In the genomic region with DNA sequence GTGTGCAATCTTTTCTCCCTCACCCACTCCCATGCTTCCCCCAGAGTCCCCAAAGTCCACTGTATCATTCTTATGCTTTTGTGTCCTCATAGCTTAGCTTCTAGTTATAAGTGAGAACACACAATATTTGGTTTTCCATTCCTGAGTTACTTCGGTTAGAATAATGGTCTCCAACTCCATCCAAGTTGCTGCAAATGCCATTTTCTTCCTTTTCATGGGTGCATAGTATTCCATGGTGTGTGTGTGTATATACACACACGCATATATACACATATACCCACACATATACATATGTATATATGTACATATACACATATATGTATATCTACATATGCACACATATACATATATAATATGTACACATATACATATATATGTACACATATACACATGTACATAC, we compare ENCODE assay signal across 40 cellular contexts.
"Had no signal": no experiment of that assay in that cellular context is flagged by ENCODE, and none has a peak within 500 bp of the region (broad histone marks: within the 10 kb centered on the region; RNA-seq: fewer than 3 reads in every experiment).

No MANE protein-coding gene starts in this region.

- H3K4me1 Mint-ChIP-seq: activated naive CD4-positive, alpha-beta T cell treated with anti-CD3 and anti-CD28 coated beads, Interleukin-2, amount 10 ng/mL, durations not matched to agents 7 days and 5 days; activated naive CD4-positive, alpha-beta T cell treated with anti-CD3 and anti-CD28 coated beads, Interleukin-2, amount 50 U/mL, for 24 hours; activated naive CD8-positive, alpha-beta T cell treated with anti-CD3 and anti-CD28 coated beads for 36 hours; activated naive CD8-positive, alpha-beta T cell treated with anti-CD3 and anti-CD28 coated beads, Interleukin-2, amount 10 ng/mL, durations not matched to agents 7 days and 5 days; activated naive CD8-positive, alpha-beta T cell treated with anti-CD3 and anti-CD28 coated beads, Interleukin-2, amount 50 U/mL, for 24 hours; activated T-helper 17 cell treated with anti-CD3 and anti-CD28 coated beads, Interleukin-2, amount 50 U/mL, for 72 hours; central memory CD8-positive, alpha-beta T cell had no signal

- H3K36me3 Mint-ChIP-seq: activated naive CD4-positive, alpha-beta T cell treated with anti-CD3 and anti-CD28 coated beads, Interleukin-2, amount 10 ng/mL, durations not matched to agents 7 days and 5 days; activated naive CD4-positive, alpha-beta T cell treated with anti-CD3 and anti-CD28 coated beads, Interleukin-2, amount 50 U/mL, for 24 hours; activated naive CD4-positive, alpha-beta T cell treated with anti-CD3 and anti-CD28 coated beads, Interleukin-2, amount 50 U/mL, for 72 hours; activated naive CD8-positive, alpha-beta T cell; activated naive CD8-positive, alpha-beta T cell treated with anti-CD3 and anti-CD28 coated beads for 36 hours; activated naive CD8-positive, alpha-beta T cell treated with anti-CD3 and anti-CD28 coated beads, Interleukin-2, amount 10 ng/mL, durations not matched to agents 7 days and 5 days; brain had no signal

- ATAC-seq: activated naive CD4-positive, alpha-beta T cell treated with anti-CD3 and anti-CD28 coated beads, Interleukin-2, amount 50 U/mL, for 72 hours; activated naive CD8-positive, alpha-beta T cell treated with anti-CD3 and anti-CD28 coated beads, Interleukin-2, amount 50 U/mL, for 24 hours; activated T-cell treated with anti-CD3 and anti-CD28 coated beads, Interleukin-2, amount 50 U/mL, for 4 hours; activated T-cell treated with anti-CD3 and anti-CD28 coated beads, Interleukin-2, amount 50 U/mL, for 72 hours; activated T-helper 17 cell treated with anti-CD3 and anti-CD28 coated beads, Interleukin-2, amount 50 U/mL, for 72 hours; body of pancreas had no signal

- FAIRE-seq: astrocyte, bronchial epithelial cell had no signal

- H3K27me3 Mint-ChIP-seq: activated naive CD8-positive, alpha-beta T cell treated with anti-CD3 and anti-CD28 coated beads, Interleukin-2, amount 10 ng/mL, durations not matched to agents 7 days and 5 days had no signal

- DNase-seq: activated effector memory CD4-positive, alpha-beta T cell treated with anti-CD3 and anti-CD28 coated beads, Interleukin-2, amount 50 U/mL, for 16 hours; activated effector memory CD4-positive, alpha-beta T cell treated with Interleukin-2 at 50 U/mL for 16 hours; activated gamma-delta T cell; activated gamma-delta T cell treated with Interleukin-2 at 50 U/mL for 16 hours; activated naive CD4-positive, alpha-beta T cell; activated naive CD4-positive, alpha-beta T cell treated with anti-CD3 and anti-CD28 coated beads for 36 hours; activated naive CD4-positive, alpha-beta T cell treated with anti-CD3 and anti-CD28 coated beads, Interleukin-2, amount 10 ng/mL, durations not matched to agents 7 days and 5 days; activated naive CD4-positive, alpha-beta T cell treated with anti-CD3 and anti-CD28 coated beads, Interleukin-2, amount 50 U/mL, for 16 hours; activated naive CD4-positive, alpha-beta T cell treated with Interleukin-2 at 50 U/mL for 16 hours; activated naive CD8-positive, alpha-beta T cell treated with anti-CD3 and anti-CD28 coated beads for 36 hours; activated naive CD8-positive, alpha-beta T cell treated with anti-CD3 and anti-CD28 coated beads, Interleukin-2, amount 10 ng/mL, durations not matched to agents 7 days and 5 days; activated naive CD8-positive, alpha-beta T cell treated with anti-CD3 and anti-CD28 coated beads, Interleukin-2, amount 50 U/mL, for 24 hours; activated T-cell treated with anti-CD3 and anti-CD28 coated beads, Interleukin-2, amount 50 U/mL, for 1 hour; activated T-cell treated with anti-CD3 and anti-CD28 coated beads, Interleukin-2, amount 50 U/mL, for 24 hours; activated T-cell treated with anti-CD3 and anti-CD28 coated beads, Interleukin-2, amount 50 U/mL, for 4 hours; activated T-cell treated with anti-CD3 and anti-CD28 coated beads, Interleukin-2, amount 50 U/mL, for 48 hours; activated T-cell treated with anti-CD3 and anti-CD28 coated beads, Interleukin-2, amount 50 U/mL, for 72 hours; adrenal gland; amniotic stem cell; amygdala; anterior cingulate cortex; aorta; body of pancreas; brain microvascular endothelial cell; caudate nucleus; central memory CD4-positive, alpha-beta T cell; cerebellar nuclear complex had no signal

- H3K4me3 Mint-ChIP-seq: activated naive CD4-positive, alpha-beta T cell treated with anti-CD3 and anti-CD28 coated beads for 36 hours; activated naive CD4-positive, alpha-beta T cell treated with anti-CD3 and anti-CD28 coated beads, Interleukin-2, amount 10 ng/mL, durations not matched to agents 7 days and 5 days; activated naive CD4-positive, alpha-beta T cell treated with anti-CD3 and anti-CD28 coated beads, Interleukin-2, amount 50 U/mL, for 24 hours; activated naive CD8-positive, alpha-beta T cell; activated naive CD8-positive, alpha-beta T cell treated with anti-CD3 and anti-CD28 coated beads for 36 hours; activated naive CD8-positive, alpha-beta T cell treated with anti-CD3 and anti-CD28 coated beads, Interleukin-2, amount 10 ng/mL, durations not matched to agents 7 days and 5 days; activated naive CD8-positive, alpha-beta T cell treated with anti-CD3 and anti-CD28 coated beads, Interleukin-2, amount 50 U/mL, for 24 hours; activated T-cell treated with anti-CD3 and anti-CD28 coated beads, Interleukin-2, amount 50 U/mL, for 24 hours; activated T-cell treated with anti-CD3 and anti-CD28 coated beads, Interleukin-2, amount 50 U/mL, for 4 hours; activated T-cell treated with anti-CD3 and anti-CD28 coated beads, Interleukin-2, amount 50 U/mL, for 72 hours; activated T-helper 1 cell treated with anti-CD3 and anti-CD28 coated beads, Interleukin-12 subunit alpha, Interleukin-12 subunit beta, Interleukin-2, Interleukin-4 antibody, amounts not matched to agents 30 ng/mL and 10 ng/mL and 1 ng/mL, durations not matched to agents 14 hours and 24 hours and 36 hours; activated T-helper 17 cell treated with anti-CD3 and anti-CD28 coated beads, Interleukin-2, amount 50 U/mL, for 72 hours; brain; central memory CD8-positive, alpha-beta T cell had no signal

- H3K9me3 ChIP-seq: adrenal gland, ascending aorta, body of pancreas, breast epithelium had no signal

- H3K27me3 ChIP-seq: adrenal gland, ascending aorta, body of pancreas, brain microvascular endothelial cell, breast epithelium, cardiac muscle cell had no signal

- H3K27ac Mint-ChIP-seq: activated naive CD4-positive, alpha-beta T cell treated with anti-CD3 and anti-CD28 coated beads for 36 hours; activated naive CD4-positive, alpha-beta T cell treated with anti-CD3 and anti-CD28 coated beads, Interleukin-2, amount 10 ng/mL, durations not matched to agents 7 days and 5 days; activated naive CD4-positive, alpha-beta T cell treated with anti-CD3 and anti-CD28 coated beads, Interleukin-2, amount 50 U/mL, for 24 hours; activated naive CD4-positive, alpha-beta T cell treated with anti-CD3 and anti-CD28 coated beads, Interleukin-2, amount 50 U/mL, for 72 hours; activated naive CD8-positive, alpha-beta T cell; activated naive CD8-positive, alpha-beta T cell treated with anti-CD3 and anti-CD28 coated beads for 36 hours; activated naive CD8-positive, alpha-beta T cell treated with anti-CD3 and anti-CD28 coated beads, Interleukin-2, amount 10 ng/mL, durations not matched to agents 7 days and 5 days; activated naive CD8-positive, alpha-beta T cell treated with anti-CD3 and anti-CD28 coated beads, Interleukin-2, amount 50 U/mL, for 24 hours; activated T-cell treated with anti-CD3 and anti-CD28 coated beads, Interleukin-2, amount 50 U/mL, for 24 hours; activated T-cell treated with anti-CD3 and anti-CD28 coated beads, Interleukin-2, amount 50 U/mL, for 72 hours; activated T-helper 1 cell treated with anti-CD3 and anti-CD28 coated beads, Interleukin-12 subunit alpha, Interleukin-12 subunit beta, Interleukin-2, Interleukin-4 antibody, amounts not matched to agents 30 ng/mL and 10 ng/mL and 1 ng/mL, durations not matched to agents 14 hours and 24 hours and 36 hours; activated T-helper 17 cell treated with anti-CD3 and anti-CD28 coated beads, Interleukin-2, amount 50 U/mL, for 72 hours; activated T-helper 2 cell treated with anti-CD3 and anti-CD28 coated beads, Interferon-gamma antibody, Interleukin-2, Interleukin-4, amounts not matched to agents 10 μg/mL and 5 μg/mL and 100 μg/mL, durations not matched to agents 14 hours and 24 hours and 36 hours; brain had no signal

- H3K4me1 ChIP-seq: adrenal gland, body of pancreas, breast epithelium had no signal

- H3K4me3 ChIP-seq: adrenal gland, ascending aorta, body of pancreas, breast epithelium, cardiac muscle cell had no signal

- H3K36me3 ChIP-seq: adrenal gland, brain microvascular endothelial cell, breast epithelium, cardiac muscle cell had no signal

- H3K9me3 Mint-ChIP-seq: activated naive CD4-positive, alpha-beta T cell treated with anti-CD3 and anti-CD28 coated beads for 36 hours; activated naive CD4-positive, alpha-beta T cell treated with anti-CD3 and anti-CD28 coated beads, Interleukin-2, amount 50 U/mL, for 24 hours; activated naive CD4-positive, alpha-beta T cell treated with anti-CD3 and anti-CD28 coated beads, Interleukin-2, amount 50 U/mL, for 72 hours; activated naive CD8-positive, alpha-beta T cell treated with anti-CD3 and anti-CD28 coated beads, Interleukin-2, amount 10 ng/mL, durations not matched to agents 7 days and 5 days; activated naive CD8-positive, alpha-beta T cell treated with anti-CD3 and anti-CD28 coated beads, Interleukin-2, amount 50 U/mL, for 24 hours; activated T-cell treated with anti-CD3 and anti-CD28 coated beads, Interleukin-2, amount 50 U/mL, for 24 hours; activated T-cell treated with anti-CD3 and anti-CD28 coated beads, Interleukin-2, amount 50 U/mL, for 4 hours; activated T-cell treated with anti-CD3 and anti-CD28 coated beads, Interleukin-2, amount 50 U/mL, for 72 hours; activated T-helper 1 cell treated with anti-CD3 and anti-CD28 coated beads, Interleukin-12 subunit alpha, Interleukin-12 subunit beta, Interleukin-2, Interleukin-4 antibody, amounts not matched to agents 30 ng/mL and 10 ng/mL and 1 ng/mL, durations not matched to agents 14 hours and 24 hours and 36 hours; activated T-helper 17 cell treated with anti-CD3 and anti-CD28 coated beads, Interleukin-2, amount 50 U/mL, for 72 hours; central memory CD8-positive, alpha-beta T cell had no signal

- H3K27ac ChIP-seq: adrenal gland, body of pancreas, brain microvascular endothelial cell, breast epithelium, cardiac muscle cell had no signal
